Comparison of ENCODE assay signal across 34 cellular contexts in the genomic region with DNA sequence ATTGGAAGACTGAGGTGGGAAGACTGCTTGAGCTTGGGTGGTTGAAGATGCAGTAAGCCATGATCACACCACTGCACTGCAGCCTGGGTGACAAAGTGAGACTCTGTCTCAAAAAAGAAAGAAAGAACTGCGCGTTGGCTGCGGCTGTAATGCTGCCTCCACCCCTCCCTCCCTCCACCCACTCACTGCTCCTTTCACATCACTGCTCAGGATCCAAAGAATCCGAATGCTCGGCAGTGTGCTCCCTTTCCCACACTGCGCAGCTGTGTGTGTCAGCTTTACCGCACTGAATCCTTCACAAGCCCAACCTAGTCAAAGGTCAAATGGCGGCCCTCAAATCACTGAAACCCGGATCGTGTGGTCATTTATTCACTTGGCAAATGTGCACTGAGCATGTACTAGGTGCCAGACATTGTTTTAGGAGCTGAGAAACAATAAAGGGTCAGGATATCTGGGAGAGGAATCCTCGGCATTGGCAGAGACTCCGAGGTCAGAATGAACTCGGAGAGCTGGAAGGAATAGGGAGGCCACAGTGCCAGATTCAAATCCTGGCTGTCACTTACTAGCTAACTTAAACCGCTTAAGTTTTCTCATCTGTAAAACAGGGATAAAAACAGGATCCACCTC. TPM values are rescaled to one million over a fixed set of nuclear protein-coding genes. Genes with fewer than 3 reads are reported as not detected.
A peak's percentile ranks its signal among the peaks of the same experiment; 100 is the strongest.
DNase-seq lines count a peak whose midpoint lies in the region; ATAC-seq and TF ChIP-seq lines count a peak whose summit lies in the region.
"Had no signal": no experiment of that assay in that cellular context is flagged by ENCODE, and none has a peak within 500 bp of the region (broad histone marks: within the 10 kb centered on the region; RNA-seq: fewer than 3 reads in every experiment).

No MANE protein-coding gene starts in this region.

- no peak overlapping the region for H2BK15ac ChIP-seq in H9 (ENCODE audit: low read depth, low read length)
- H2BK15ac ChIP-seq in mesenchymal stem cell (ENCODE audit: low read depth, poor library complexity, severe bottlenecking): no peak overlapping the region

- H3K79me2 ChIP-seq in H9 (ENCODE audit: insufficient read depth, low read length): peaks cover 5% of the 10 kb centered on the region; the same call in 1 of the 2 replicates

- H3K9ac ChIP-seq in H9 (ENCODE audit: extremely low read depth, insufficient read length, low read length) (no peak overlapping the region), adipocyte (ENCODE audit: low read length) (peak overlapping the region; percentile 62), mesenchymal stem cell (ENCODE audit: low read length) (peak overlapping the region; percentile 55)

- H3K27ac Mint-ChIP-seq in H9: peak overlapping the region in 2 of 3 experiments; percentile 70 to 80; a peak in 3 of 7 replicates
- H3K27ac Mint-ChIP-seq in stimulated activated effector memory CD8-positive, alpha-beta T cell treated with anti-CD3 and anti-CD28 coated beads, Interleukin-12 subunit alpha, Interleukin-12 subunit beta, amount 100 ng/mL, for 72 hours: peak overlapping the region; percentile 34
- H3K27ac Mint-ChIP-seq: activated CD8-positive, alpha-beta T cell treated with anti-CD3 and anti-CD28 coated beads for 36 hours; activated T-helper 2 cell treated with anti-CD3 and anti-CD28 coated beads, Interferon-gamma antibody, Interleukin-2, Interleukin-4, amounts not matched to agents 10 μg/mL and 5 μg/mL and 100 μg/mL, durations not matched to agents 14 hours and 24 hours and 36 hours; T-helper 2 cell treated with Interferon-gamma antibody and Interleukin-4, amounts not matched to agents 5 μg/mL and 100 μg/mL, for 36 hours had no signal

- DNase-seq in H9: no peak
- no peak for DNase-seq in adipocyte (ENCODE audit: low read depth)
- DNase-seq in mesenchymal stem cell: no peak
- no peak for DNase-seq in stimulated activated effector memory CD8-positive, alpha-beta T cell treated with anti-CD3 and anti-CD28 coated beads, Interleukin-12 subunit alpha, Interleukin-12 subunit beta, amount 100 ng/mL, for 72 hours (ENCODE audit: low spot score in 2 of 2)
- DNase-seq in NCI-H446 treated with DMSO at 0.1 percent for 48 hours (lab: John Stamatoyannopoulos, UW): no peak
- DNase-seq in testis: no peak
- DNase-seq: activated CD4-positive, alpha-beta T cell treated with anti-CD3 and anti-CD28 coated beads for 36 hours; activated CD8-positive, alpha-beta memory T cell treated with anti-CD3 and anti-CD28 coated beads, Interleukin-2, amount 50 U/mL, for 48 hours; activated CD8-positive, alpha-beta T cell treated with anti-CD3 and anti-CD28 coated beads for 36 hours; DMS79; Kasumi-1; lower lobe of right lung; naive thymus-derived CD8-positive, alpha-beta T cell; NCI-H1417 treated with DMSO at 0.1 percent for 48 hours; NCI-H2081 treated with DMSO at 0.1 percent for 48 hours; NCI-H345; NCI-H774; retina; SHP77 treated with DMSO at 0.1 percent for 48 hours; stimulated activated CD4-positive, alpha-beta T cell treated with anti-CD3 and anti-CD28 coated beads, Interleukin-2, amount 100 ng/mL, for 24 hours; stimulated activated naive CD8-positive, alpha-beta T cell treated with anti-CD3 and anti-CD28 coated beads, Interleukin-15, amount 100 ng/mL, for 72 hours had no signal

- no peak overlapping the region for H3K4me3 Mint-ChIP-seq in H9
- H3K4me3 Mint-ChIP-seq in stimulated activated effector memory CD8-positive, alpha-beta T cell treated with anti-CD3 and anti-CD28 coated beads, Interleukin-12 subunit alpha, Interleukin-12 subunit beta, amount 100 ng/mL, for 72 hours: no peak overlapping the region
- H3K4me3 Mint-ChIP-seq: activated CD4-positive, alpha-beta T cell treated with anti-CD3 and anti-CD28 coated beads for 36 hours; activated CD8-positive, alpha-beta T cell treated with anti-CD3 and anti-CD28 coated beads for 36 hours; stimulated activated naive CD8-positive, alpha-beta T cell treated with anti-CD3 and anti-CD28 coated beads, Interleukin-15, amount 100 ng/mL, for 72 hours; T-helper 2 cell treated with Interferon-gamma antibody and Interleukin-4, amounts not matched to agents 5 μg/mL and 100 μg/mL, for 36 hours had no signal

- intact Hi-C loops in testis (cut with DNase I; ENCODE audit: low total_unique reads): loop anchor here (10.0 kb wide), 1 partner anchor 112 kb away; no protein-coding TSS in a partner anchor

- H4K91ac ChIP-seq in H9 (ENCODE audit: insufficient read length, low read depth, low read length): no peak overlapping the region
- H4K91ac ChIP-seq in mesenchymal stem cell (ENCODE audit: low read length): no peak overlapping the region

- H3K36me3 Mint-ChIP-seq in H9 (ENCODE audit: insufficient read depth in 1 of 3, low read depth in 3 of 3): peaks cover 9 to 43% (median 29%) of the 10 kb centered on the region in 3 experiments; a peak in 6 of 7 replicates
- H3K36me3 Mint-ChIP-seq in stimulated activated effector memory CD8-positive, alpha-beta T cell treated with anti-CD3 and anti-CD28 coated beads, Interleukin-12 subunit alpha, Interleukin-12 subunit beta, amount 100 ng/mL, for 72 hours: peaks cover 77% of the 10 kb centered on the region

- no peak overlapping the region for H3K23ac ChIP-seq in H9 (ENCODE audit: insufficient read length, low read depth, low read length)
- H3K23ac ChIP-seq in mesenchymal stem cell (ENCODE audit: low read length in 2 of 2): no peak overlapping the region

- peaks cover 14% of the 10 kb centered on the region for H3K79me1 ChIP-seq in H9 (ENCODE audit: insufficient read depth, low read depth, low read length, poor library complexity, severe bottlenecking)
- peaks cover 14% of the 10 kb centered on the region for H3K79me1 ChIP-seq in mesenchymal stem cell (replicated peaks; ENCODE audit: low read length, poor library complexity, severe bottlenecking)

- H3K36me3 ChIP-seq in adipocyte (ENCODE audit: control insufficient read depth, insufficient read depth, low read length, severe bottlenecking): peaks cover 42% of the 10 kb centered on the region
- H3K36me3 ChIP-seq in mesenchymal stem cell (ENCODE audit: control insufficient read depth in 1 of 2, insufficient read depth in 2 of 2, low read depth in 1 of 2, low read length in 2 of 2): peaks cover 16 to 43% of the 10 kb centered on the region in 2 experiments
- H3K36me3 ChIP-seq in testis (ENCODE audit: low read depth, missing control alignments): no peaks in the 10 kb centered on the region

- H3K9me3 ChIP-seq in H9 (ENCODE audit: control insufficient read depth, low read depth, low read length): no peaks in the 10 kb centered on the region
- H3K9me3 ChIP-seq in adipocyte (ENCODE audit: control insufficient read depth, low read length): no peaks in the 10 kb centered on the region
- no peaks in the 10 kb centered on the region for H3K9me3 ChIP-seq in mesenchymal stem cell (ENCODE audit: control insufficient read depth, low read length)
- H3K9me3 ChIP-seq in testis: no peaks in the 10 kb centered on the region
- H3K9me3 ChIP-seq: gastroesophageal sphincter, lower lobe of right lung, tibial nerve had no signal

- H3K4me2 ChIP-seq in H9 (ENCODE audit: insufficient read depth, insufficient read length, low read length) (no peak overlapping the region), mesenchymal stem cell (ENCODE audit: low read length, poor library complexity, severe bottlenecking) (no peak overlapping the region)
- H3K4me2 ChIP-seq: hepatocyte, smooth muscle cell had no signal

- no peaks in the 10 kb centered on the region for H4K20me1 ChIP-seq in H9 (ENCODE audit: control insufficient read depth, insufficient read depth, insufficient read length)

- no peak for TF ChIP-seq POLR2A in testis (IDR thresholded peaks at IDR 0.05)

- H2AK5ac ChIP-seq in H9 (ENCODE audit: insufficient read length, low read length) (no peak overlapping the region), mesenchymal stem cell (ENCODE audit: low read length, severe bottlenecking) (no peak overlapping the region)

- H2BK20ac ChIP-seq in H9 (ENCODE audit: low read depth, low read length, poor library complexity, severe bottlenecking): no peak overlapping the region

- no peak overlapping the region for H3K56ac ChIP-seq in H9 (ENCODE audit: insufficient read length, low read depth, low read length)

- H2BK12ac ChIP-seq in H9 (ENCODE audit: insufficient read length, low read depth, low read length): no peak overlapping the region
- H2BK12ac ChIP-seq in mesenchymal stem cell (ENCODE audit: low read length in 2 of 2): no peak overlapping the region

- no peaks in the 10 kb centered on the region for H3K9me3 Mint-ChIP-seq in H9
- no peaks in the 10 kb centered on the region for H3K9me3 Mint-ChIP-seq in stimulated activated effector memory CD8-positive, alpha-beta T cell treated with anti-CD3 and anti-CD28 coated beads, Interleukin-12 subunit alpha, Interleukin-12 subunit beta, amount 100 ng/mL, for 72 hours
- H3K9me3 Mint-ChIP-seq: activated CD8-positive, alpha-beta T cell treated with anti-CD3 and anti-CD28 coated beads for 36 hours; activated T-helper 2 cell treated with anti-CD3 and anti-CD28 coated beads, Interferon-gamma antibody, Interleukin-2, Interleukin-4, amounts not matched to agents 10 μg/mL and 5 μg/mL and 100 μg/mL, durations not matched to agents 14 hours and 24 hours and 36 hours; naive thymus-derived CD8-positive, alpha-beta T cell; stimulated activated naive CD8-positive, alpha-beta T cell treated with anti-CD3 and anti-CD28 coated beads, Interleukin-15, amount 100 ng/mL, for 72 hours; T-helper 2 cell treated with Interferon-gamma antibody and Interleukin-4, amounts not matched to agents 5 μg/mL and 100 μg/mL, for 36 hours had no signal

- H4K8ac ChIP-seq in H9 (replicated peaks; ENCODE audit: insufficient read length, low read depth, low read length) (no peak overlapping the region), mesenchymal stem cell (ENCODE audit: low read length) (no peak overlapping the region)

- no peak overlapping the region for H4K5ac ChIP-seq in H9 (ENCODE audit: insufficient read length, low read depth, low read length)

- H2AFZ ChIP-seq in H9 (ENCODE audit: low read length) (no peak overlapping the region), mesenchymal stem cell (ENCODE audit: low read depth, low read length) (no peak overlapping the region)
- H2AFZ ChIP-seq: hepatocyte had no signal

- no peak for TF ChIP-seq CTCF in H9 (conservative IDR thresholded peaks at IDR 0.05)
- TF ChIP-seq CTCF in testis (IDR thresholded peaks at IDR 0.05): no peak

- H3K27me3 Mint-ChIP-seq in H9 (ENCODE audit: low read depth): no peaks in the 10 kb centered on the region
- H3K27me3 Mint-ChIP-seq: activated CD4-positive, alpha-beta T cell treated with anti-CD3 and anti-CD28 coated beads for 36 hours; activated CD8-positive, alpha-beta T cell treated with anti-CD3 and anti-CD28 coated beads for 36 hours; naive thymus-derived CD8-positive, alpha-beta T cell; stimulated activated naive CD8-positive, alpha-beta T cell treated with anti-CD3 and anti-CD28 coated beads, Interleukin-15, amount 100 ng/mL, for 72 hours had no signal

- H3K14ac ChIP-seq in H9 (ENCODE audit: insufficient read depth, low read length): no peak overlapping the region
- no peak overlapping the region for H3K14ac ChIP-seq in mesenchymal stem cell (ENCODE audit: low read length in 2 of 2)

- H3K4me1 ChIP-seq in H9 (ENCODE audit: insufficient read depth, low read length) (no peaks in the 10 kb centered on the region), adipocyte (ENCODE audit: control insufficient read depth, insufficient read depth, low read length) (peaks cover 22% of the 10 kb centered on the region), mesenchymal stem cell (ENCODE audit: control insufficient read depth, insufficient read depth, low read depth, low read length) (peaks cover 5% of the 10 kb centered on the region), testis (peaks cover 6% of the 10 kb centered on the region)

- H3K23me2 ChIP-seq in H9 (ENCODE audit: insufficient read length, low read depth, low read length, poor library complexity, severe bottlenecking): peaks cover 8% of the 10 kb centered on the region

- no peak overlapping the region for H3K27ac ChIP-seq in H9 (ENCODE audit: insufficient read length, low read depth, low read length)
- H3K27ac ChIP-seq in mesenchymal stem cell (ENCODE audit: low read length, poor library complexity, severe bottlenecking): no peak overlapping the region
- H3K27ac ChIP-seq in testis: no peak overlapping the region
- H3K27ac ChIP-seq: C4-2B, hepatocyte, lower lobe of right lung, VCaP had no signal

- peak overlapping the region; percentile 38 for H2BK5ac ChIP-seq in H9 (ENCODE audit: insufficient read length, low read length)
- H2BK5ac ChIP-seq in mesenchymal stem cell (ENCODE audit: low read depth, low read length, poor library complexity, severe bottlenecking): no peak overlapping the region

- H3K27me3 ChIP-seq in H9 (ENCODE audit: insufficient read depth, low read length) (no peaks in the 10 kb centered on the region), adipocyte (replicated peaks; ENCODE audit: control insufficient read depth, insufficient read depth, low read length) (no peaks in the 10 kb centered on the region), mesenchymal stem cell (ENCODE audit: control insufficient read depth in 1 of 2, insufficient read depth in 1 of 2, low read length in 2 of 2) (no peaks in the 10 kb centered on the region), testis (no peaks in the 10 kb centered on the region)
- H3K27me3 ChIP-seq: gastroesophageal sphincter, hepatocyte, tibial nerve had no signal

- H3T11ph ChIP-seq in H9 (ENCODE audit: low read length): no peak overlapping the region

- peaks cover 2 to 7% of the 10 kb centered on the region in 2 experiments; a peak in 2 of 4 replicates for H3K4me1 Mint-ChIP-seq in H9
- peaks cover 22% of the 10 kb centered on the region for H3K4me1 Mint-ChIP-seq in stimulated activated effector memory CD8-positive, alpha-beta T cell treated with anti-CD3 and anti-CD28 coated beads, Interleukin-12 subunit alpha, Interleukin-12 subunit beta, amount 100 ng/mL, for 72 hours

- H3K4me3 ChIP-seq in adipocyte (ENCODE audit: low read length): peak overlapping the region; percentile 41
- peak overlapping the region in 1 of 2 experiments; percentile 31 for H3K4me3 ChIP-seq in mesenchymal stem cell (ENCODE audit: insufficient read depth in 1 of 2, low read depth in 1 of 2, low read length in 2 of 2)
- H3K4me3 ChIP-seq in testis: no peak overlapping the region
- H3K4me3 ChIP-seq: gastroesophageal sphincter, hepatocyte, lower lobe of right lung, smooth muscle cell, tibial nerve had no signal

- H3K4ac ChIP-seq in H9 (ENCODE audit: low read depth, low read length) (no peak overlapping the region), mesenchymal stem cell (ENCODE audit: low read depth in 1 of 2, low read length in 2 of 2) (no peak overlapping the region)

- no peak overlapping the region for H3K18ac ChIP-seq in H9 (ENCODE audit: insufficient read length, low read depth, low read length)
- H3K18ac ChIP-seq in mesenchymal stem cell (ENCODE audit: low read depth in 1 of 2, low read length in 2 of 2): no peak overlapping the region

- no CpG with 5 or more reads among the region's 14 CpGs for WGBS in H9 (ENCODE audit: extremely low coverage, insufficient read length, low lambda C conversion rate)
- WGBS in mesenchymal stem cell: 96% methylated on average over 13 of the region's 14 CpGs
- WGBS in testis, 2 donors: 68 to 76% methylated on average over 14 of the region's 14 CpGs

- ATAC-seq in stimulated activated effector memory CD8-positive, alpha-beta T cell treated with anti-CD3 and anti-CD28 coated beads, Interleukin-12 subunit alpha, Interleukin-12 subunit beta, amount 100 ng/mL, for 72 hours: no peak
- ATAC-seq in HG03045 (IDR thresholded peaks at IDR 0.05; ENCODE audit: unreplicated experiment): no peak
- ATAC-seq: activated CD4-positive, alpha-beta T cell treated with anti-CD3 and anti-CD28 coated beads for 36 hours; activated CD8-positive, alpha-beta T cell treated with anti-CD3 and anti-CD28 coated beads for 36 hours; esophagus mucosa; gastroesophageal sphincter; HCT116; lower lobe of right lung; naive thymus-derived CD8-positive, alpha-beta T cell; Panc1; stimulated activated naive CD8-positive, alpha-beta T cell treated with anti-CD3 and anti-CD28 coated beads, Interleukin-15, amount 100 ng/mL, for 72 hours had no signal

- H2BK120ac ChIP-seq in H9 (ENCODE audit: low read depth, low read length, poor library complexity, severe bottlenecking) (no peak overlapping the region), mesenchymal stem cell (ENCODE audit: low read depth, low read length) (no peak overlapping the region)

RNA-seq across cellular contexts. Expression of a gene that starts 11.5 kb away (rescaled TPM):
- total RNA-seq in H9 (2021): not detected in 2 replicates
- not detected for polyA plus RNA-seq in mesenchymal stem cell (2013, experiment 1 of 2)
- polyA plus RNA-seq in mesenchymal stem cell (2013, experiment 2 of 2): not detected
- total RNA-seq in testis: 10 to 100 TPM; 41.8 to 68.5 TPM
- 72.8 TPM for polyA plus RNA-seq in testis (ENCODE audit: insufficient read depth, low read depth, low replicate concordance)
- total RNA-seq: activated T-helper 2 cell treated with anti-CD3 and anti-CD28 coated beads, Interferon-gamma antibody, Interleukin-2, Interleukin-4, amounts not matched to agents 10 μg/mL and 5 μg/mL and 100 μg/mL, durations not matched to agents 14 hours and 24 hours and 36 hours had no signal
- polyA plus RNA-seq: smooth muscle cell had no signal

RNA-seq across cellular contexts. Expression of a gene that starts 25.6 kb away (rescaled TPM):
- not detected in 2 replicates for total RNA-seq in H9 (2021)
- not detected for polyA plus RNA-seq in mesenchymal stem cell (2013, experiment 1 of 2)
- polyA plus RNA-seq in mesenchymal stem cell (2013, experiment 2 of 2): not detected
- not detected for total RNA-seq in testis
- not detected for polyA plus RNA-seq in testis (ENCODE audit: insufficient read depth, low read depth, low replicate concordance)
- total RNA-seq: activated CD4-positive, alpha-beta T cell treated with anti-CD3 and anti-CD28 coated beads for 36 hours; activated CD8-positive, alpha-beta T cell treated with anti-CD3 and anti-CD28 coated beads for 36 hours; activated T-helper 2 cell treated with anti-CD3 and anti-CD28 coated beads, Interferon-gamma antibody, Interleukin-2, Interleukin-4, amounts not matched to agents 10 μg/mL and 5 μg/mL and 100 μg/mL, durations not matched to agents 14 hours and 24 hours and 36 hours; esophagus mucosa; gastroesophageal sphincter; hepatocyte; lower lobe of right lung; naive thymus-derived CD8-positive, alpha-beta T cell; omental fat pad; smooth muscle cell; tibial nerve had no signal
- polyA plus RNA-seq: hepatocyte; naive thymus-derived CD8-positive, alpha-beta T cell; smooth muscle cell had no signal

Comparison
In these comparisons a context has a peak if more than half of its experiments do, and no peak if none do; other contexts are left out.
1. RNA of a gene that starts 11.5 kb away (total RNA-seq): 41.8 to 68.5 TPM in testis; not detected in H9; every median in the first group is over 10 times any median in the second.